In genomic region chr2:105569616-105570015, GRCh38 we compare ENCODE assay signal across 8 cellular contexts.
"Had no signal": no experiment of that assay in that cellular context is flagged by ENCODE, and none has a peak within 500 bp of the region (broad histone marks: within the 10 kb centered on the region; RNA-seq: fewer than 3 reads in every experiment).

No MANE protein-coding gene starts in this region.

- H3K9me3 Mint-ChIP-seq: H9 had no signal

- H3K4me3 Mint-ChIP-seq: H9, IgD-negative memory B cell had no signal

- H3K4me3 ChIP-seq: GM23248 had no signal

- ATAC-seq: HepG2 had no signal

- H3K36me3 Mint-ChIP-seq: IgD-negative memory B cell had no signal

- H3K27ac ChIP-seq: GM23248, HL-60 had no signal

- H3K27ac Mint-ChIP-seq: H9, IgD-negative memory B cell had no signal

- DNase-seq: GM23248, GOT3, H9, HCEC 1CT, KBM-7 had no signal

- FAIRE-seq: HepG2 had no signal

- H3K4me1 Mint-ChIP-seq: IgD-negative memory B cell had no signal
